ENCODE assay signal across 1 cellular context in genomic region chr16:89710709-89711564, GRCh38.
TF ChIP-seq lines count a peak whose summit lies in the region.

No MANE protein-coding gene starts in this region.

TF ChIP-seq in IMR-90, 13 proteins besides CTCF, POLR2A, EP300 and RAD21:
- TF ChIP-seq NFE2L2 (IDR thresholded peaks at IDR 0.05; ENCODE audit: low read depth, low read length), result no peak
- TF ChIP-seq SMC3 (IDR thresholded peaks at IDR 0.05; ENCODE audit: low read depth, low read length), result no peak
- TF ChIP-seq CHD1 (IDR thresholded peaks at IDR 0.05; ENCODE audit: low read depth, low read length), result no peak
- no peak for TF ChIP-seq FOS (IDR thresholded peaks at IDR 0.05; ENCODE audit: low read depth, low read length)
- TF ChIP-seq, protein P1, sequence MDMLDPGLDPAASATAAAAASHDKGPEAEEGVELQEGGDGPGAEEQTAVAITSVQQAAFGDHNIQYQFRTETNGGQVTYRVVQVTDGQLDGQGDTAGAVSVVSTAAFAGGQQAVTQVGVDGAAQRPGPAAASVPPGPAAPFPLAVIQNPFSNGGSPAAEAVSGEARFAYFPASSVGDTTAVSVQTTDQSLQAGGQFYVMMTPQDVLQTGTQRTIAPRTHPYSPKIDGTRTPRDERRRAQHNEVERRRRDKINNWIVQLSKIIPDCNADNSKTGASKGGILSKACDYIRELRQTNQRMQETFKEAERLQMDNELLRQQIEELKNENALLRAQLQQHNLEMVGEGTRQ (IDR thresholded peaks at IDR 0.05; ENCODE audit: low read depth, low read length), result no peak
- no peak for TF ChIP-seq CEBPB (IDR thresholded peaks at IDR 0.05; ENCODE audit: low read depth, low read length)
- TF ChIP-seq MXI1 (IDR thresholded peaks at IDR 0.05; ENCODE audit: borderline replicate concordance, low read depth, low read length), result no peak
- no peak for TF ChIP-seq MAFK (IDR thresholded peaks at IDR 0.05; ENCODE audit: low read depth, low read length)
- no peak for TF ChIP-seq RCOR1 (IDR thresholded peaks at IDR 0.05; ENCODE audit: insufficient replicate concordance, low read length)
- no peak for TF ChIP-seq BHLHE40 (IDR thresholded peaks at IDR 0.05; ENCODE audit: low read depth, low read length)
- TF ChIP-seq, protein P2, sequence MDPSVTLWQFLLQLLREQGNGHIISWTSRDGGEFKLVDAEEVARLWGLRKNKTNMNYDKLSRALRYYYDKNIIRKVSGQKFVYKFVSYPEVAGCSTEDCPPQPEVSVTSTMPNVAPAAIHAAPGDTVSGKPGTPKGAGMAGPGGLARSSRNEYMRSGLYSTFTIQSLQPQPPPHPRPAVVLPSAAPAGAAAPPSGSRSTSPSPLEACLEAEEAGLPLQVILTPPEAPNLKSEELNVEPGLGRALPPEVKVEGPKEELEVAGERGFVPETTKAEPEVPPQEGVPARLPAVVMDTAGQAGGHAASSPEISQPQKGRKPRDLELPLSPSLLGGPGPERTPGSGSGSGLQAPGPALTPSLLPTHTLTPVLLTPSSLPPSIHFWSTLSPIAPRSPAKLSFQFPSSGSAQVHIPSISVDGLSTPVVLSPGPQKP (IDR thresholded peaks at IDR 0.05; ENCODE audit: borderline replicate concordance, low read depth, low read length), result no peak
- no peak for TF ChIP-seq RFX5 (IDR thresholded peaks at IDR 0.05; ENCODE audit: low read depth, low read length)
- no peak for TF ChIP-seq MAZ (IDR thresholded peaks at IDR 0.05; ENCODE audit: borderline replicate concordance, low read depth, low read length)
TF ChIP-seq in IMR-90: peak in this region for 0.
